ENCODE assay signal across 8 cellular contexts in the genomic region with DNA sequence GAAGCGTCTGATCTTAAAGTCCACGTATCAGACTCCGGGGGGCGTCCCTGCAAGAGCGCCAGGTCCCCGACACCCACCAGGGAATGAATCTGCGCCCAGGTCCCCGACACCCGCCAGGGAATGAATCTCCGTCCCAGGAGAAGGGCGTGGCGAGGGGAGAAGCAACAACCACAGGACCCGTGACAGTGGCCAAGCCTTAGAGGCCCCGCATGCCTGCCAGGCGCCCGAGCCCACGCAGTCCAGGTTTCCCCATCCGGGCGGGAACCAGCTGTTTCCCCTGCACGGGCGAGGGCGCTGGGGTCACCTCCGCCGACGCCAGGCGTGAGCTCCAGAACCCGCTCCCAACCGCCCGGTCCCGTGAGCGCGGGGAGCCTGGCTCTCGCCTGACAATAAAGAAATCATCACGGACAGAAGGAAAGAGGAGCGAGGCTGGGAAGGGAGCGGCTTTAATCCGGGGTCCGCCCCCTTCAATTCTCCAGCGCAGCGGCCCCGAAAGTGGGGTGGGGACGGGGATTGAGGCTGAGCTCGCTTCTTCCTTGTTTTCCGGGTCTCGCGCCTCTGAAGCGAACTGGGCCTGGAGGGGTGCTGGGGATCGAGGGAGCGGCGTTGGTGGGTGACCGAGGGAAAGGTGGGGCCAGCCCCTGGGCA. TPM values are rescaled to one million over a fixed set of nuclear protein-coding genes. Genes with fewer than 3 reads are reported as not detected.
DNase-seq lines count a peak whose midpoint lies in the region; ATAC-seq and TF ChIP-seq lines count a peak whose summit lies in the region.

No MANE protein-coding gene starts in this region.

- H3K4me3 ChIP-seq in BLaER1 treated with 17β-estradiol and CSF1 and Interleukin-3, amounts not matched to agents 10 nM and 100 nM, result peak overlapping the region; percentile 62 to 77 (median 70)
- H3K4me3 ChIP-seq in HUES6 (ENCODE audit: low read depth, low read length) (peak overlapping the region; percentile 72), choroid plexus epithelial cell (ENCODE audit: low read depth, low read length) (peak overlapping the region; percentile 52), mesendoderm (ENCODE audit: low read length) (no peak overlapping the region), vagina (peak overlapping the region; percentile 51 to 55)

- TF ChIP-seq POLR2A in vagina (IDR thresholded peaks at IDR 0.05), result no peak

- H3K79me1 ChIP-seq in mesendoderm (ENCODE audit: low read length), result no peaks in the 10 kb centered on the region

- intact Hi-C loops in vagina (cut with DNase I), result loop anchor here (10.0 kb wide), 1 partner anchor 351 kb away; no protein-coding TSS in a partner anchor

- H4K5ac ChIP-seq in mesendoderm (ENCODE audit: low read length), result no peak overlapping the region

- H3K27me3 ChIP-seq in BLaER1 treated with 17β-estradiol and CSF1 and Interleukin-3, amounts not matched to agents 10 nM and 100 nM, result peaks cover 32 to 53% (median 42%) of the 10 kb centered on the region in 11 experiments
- H3K27me3 ChIP-seq in HUES6 (ENCODE audit: control insufficient read depth, insufficient read depth, low read length) (peaks cover 75% of the 10 kb centered on the region), mesendoderm (ENCODE audit: insufficient read depth, low read length, poor library complexity) (peaks cover 22% of the 10 kb centered on the region), vagina (no peaks in the 10 kb centered on the region)

- H3K9me3 ChIP-seq in BLaER1 treated with 17β-estradiol and CSF1 and Interleukin-3, amounts not matched to agents 10 nM and 100 nM (replicated peaks in 1 of 11), result peaks cover 0 to 4% (median 0%) of the 10 kb centered on the region in 11 experiments; a peak in 5 of 22 replicates
- H3K9me3 ChIP-seq in HUES6 (ENCODE audit: control insufficient read depth, insufficient read depth, low read depth, low read length) (no peaks in the 10 kb centered on the region; the same call in 1 of the 2 replicates), vagina (no peaks in the 10 kb centered on the region)

- no peak overlapping the region for H3K4ac ChIP-seq in mesendoderm (ENCODE audit: low read depth, low read length)

- no peak overlapping the region for H2BK120ac ChIP-seq in mesendoderm (ENCODE audit: low read depth, low read length)

- no peak overlapping the region for H2AK5ac ChIP-seq in mesendoderm (ENCODE audit: low read length)

- H3K4me1 ChIP-seq in BLaER1 treated with 17β-estradiol and CSF1 and Interleukin-3, amounts not matched to agents 10 nM and 100 nM, result peaks cover 8 to 26% (median 18%) of the 10 kb centered on the region in 10 experiments; a peak in 16 of 20 replicates
- H3K4me1 ChIP-seq in HUES6 (ENCODE audit: control insufficient read depth, insufficient read depth, low read length), result 0 out of 2 replicates have a peak, but pooled peaks cover 3% of the 10 kb centered on the region
- H3K4me1 ChIP-seq in mesendoderm (ENCODE audit: control insufficient read depth, low read depth, low read length), result no peaks in the 10 kb centered on the region
- H3K4me1 ChIP-seq in vagina, result peaks cover 35% of the 10 kb centered on the region

- no peak for DNase-seq in choroid plexus epithelial cell (ENCODE audit: low read depth)
- no peak for DNase-seq in mesendoderm
- no peak for DNase-seq in vagina (ENCODE audit: extremely low spot score in 2 of 2)
- DNase-seq in activated effector memory CD4-positive, alpha-beta T cell treated with anti-CD3 and anti-CD28 coated beads, Interleukin-2, amount 50 U/mL, for 16 hours, result no peak
- DNase-seq in COR-L47 (lab: John Stamatoyannopoulos, UW), result no peak

- H4K20me1 ChIP-seq in BLaER1 treated with 17β-estradiol and CSF1 and Interleukin-3, amounts not matched to agents 10 nM and 100 nM, result peaks cover 0 to 10% (median 0%) of the 10 kb centered on the region in 11 experiments; a peak in 2 of 22 replicates

- no peak overlapping the region for H2BK5ac ChIP-seq in mesendoderm (ENCODE audit: low read length)

- peak overlapping the region; percentile 54 to 79 (median 74) for H3K9ac ChIP-seq in BLaER1 treated with 17β-estradiol and CSF1 and Interleukin-3, amounts not matched to agents 10 nM and 100 nM
- H3K9ac ChIP-seq in HUES6 (ENCODE audit: low read length) (no peak overlapping the region), mesendoderm (ENCODE audit: low read length) (no peak overlapping the region)

- no peaks in the 10 kb centered on the region for H3K79me2 ChIP-seq in mesendoderm (ENCODE audit: control insufficient read depth, insufficient read depth, low read length)

- peak overlapping the region; percentile 76 for H3K56ac ChIP-seq in mesendoderm (ENCODE audit: low read length)

- H4K8ac ChIP-seq in mesendoderm (ENCODE audit: low read depth, low read length), result no peak overlapping the region

- TF ChIP-seq CTCF in choroid plexus epithelial cell (conservative IDR thresholded peaks at IDR 0.05; ENCODE audit: low read depth, low read length) (no peak), vagina (IDR thresholded peaks at IDR 0.05) (no peak)

- H3K36me3 ChIP-seq in BLaER1 treated with 17β-estradiol and CSF1 and Interleukin-3, amounts not matched to agents 10 nM and 100 nM, result no peaks in the 10 kb centered on the region
- H3K36me3 ChIP-seq in HUES6 (ENCODE audit: control insufficient read depth, insufficient read depth, low read length) (no peaks in the 10 kb centered on the region), mesendoderm (ENCODE audit: control insufficient read depth, insufficient read depth, low read length) (no peaks in the 10 kb centered on the region), vagina (no peaks in the 10 kb centered on the region)

- no peak for ATAC-seq in HG02642 (IDR thresholded peaks at IDR 0.05; ENCODE audit: poor library complexity, unreplicated experiment)

- peak overlapping the region; percentile 71 to 99 (median 96) for H3K4me2 ChIP-seq in BLaER1 treated with 17β-estradiol and CSF1 and Interleukin-3, amounts not matched to agents 10 nM and 100 nM
- H3K4me2 ChIP-seq in mesendoderm (ENCODE audit: low read length), result peak overlapping the region; percentile 54

- no peak overlapping the region for H3K23ac ChIP-seq in mesendoderm (ENCODE audit: low read length)

- WGBS in mesendoderm (ENCODE audit: extremely low coverage, insufficient coverage, low lambda C conversion rate), result no CpG with 5 or more reads among the region's 51 CpGs

- peak overlapping the region; percentile 14 to 77 (median 60); a peak in 21 of 22 replicates for H3K27ac ChIP-seq in BLaER1 treated with 17β-estradiol and CSF1 and Interleukin-3, amounts not matched to agents 10 nM and 100 nM
- no peak overlapping the region for H3K27ac ChIP-seq in HUES6 (ENCODE audit: low read depth, low read length)
- H3K27ac ChIP-seq in mesendoderm (ENCODE audit: low read depth, low read length), result no peak overlapping the region
- H3K27ac ChIP-seq in vagina, result peak overlapping the region; percentile 69

- H3K18ac ChIP-seq in mesendoderm (ENCODE audit: low read length), result no peak overlapping the region

- no peak overlapping the region for H2BK15ac ChIP-seq in mesendoderm (replicated peaks; ENCODE audit: low read depth)

RNA-seq across cellular contexts. Expression of a gene that starts 29.0 kb away (rescaled TPM):
- 32.4 TPM for polyA plus RNA-seq in mesendoderm (2013, experiment 1 of 2)
- 32.6 TPM for polyA plus RNA-seq in mesendoderm (2013, experiment 2 of 2)
- 12.0 TPM for total RNA-seq in vagina

Comparison
In these comparisons a context has a peak if more than half of its experiments do, and no peak if none do; other contexts are left out.
1. H3K27ac ChIP-seq: peak in BLaER1 treated with 17β-estradiol and CSF1 and Interleukin-3, amounts not matched to agents 10 nM and 100 nM (11 of 11) and vagina (single experiment); none in HUES6 (single experiment) and mesendoderm (single experiment).
2. H3K9ac ChIP-seq: peak in BLaER1 treated with 17β-estradiol and CSF1 and Interleukin-3, amounts not matched to agents 10 nM and 100 nM (11 of 11); none in HUES6 (single experiment) and mesendoderm (single experiment).